ENCODE assay signal across 8 cellular contexts in genomic region chr1:225866061-225866844, GRCh38. TPM values are rescaled to one million over a fixed set of nuclear protein-coding genes. Genes with fewer than 3 reads are reported as not detected.
DNase-seq lines count a peak whose midpoint lies in the region; ATAC-seq, FAIRE-seq and TF ChIP-seq lines count a peak whose summit lies in the region.

No MANE protein-coding gene starts in this region.

- ATAC-seq in GM21423 (IDR thresholded peaks at IDR 0.05; ENCODE audit: unreplicated experiment), result peak; percentile 79
- no peak for ATAC-seq in HG02623 (IDR thresholded peaks at IDR 0.05; ENCODE audit: unreplicated experiment)
- no peak for ATAC-seq in HG03571 (IDR thresholded peaks at IDR 0.05; ENCODE audit: unreplicated experiment)

- no peaks in the 10 kb centered on the region for H3K27me3 Mint-ChIP-seq in activated T-helper 2 cell treated with anti-CD3 and anti-CD28 coated beads, Interferon-gamma antibody, Interleukin-2, Interleukin-4, amounts not matched to agents 10 μg/mL and 5 μg/mL and 100 μg/mL, durations not matched to agents 14 hours and 24 hours and 36 hours (ENCODE audit: low read depth)
- H3K27me3 Mint-ChIP-seq in nephron progenitor cell (ENCODE audit: low read depth, poor library complexity), result no peaks in the 10 kb centered on the region

- intact Hi-C loops in activated T-helper 2 cell treated with anti-CD3 and anti-CD28 coated beads, Interferon-gamma antibody, Interleukin-2, Interleukin-4, amounts not matched to agents 10 μg/mL and 5 μg/mL and 100 μg/mL, durations not matched to agents 14 hours and 24 hours and 36 hours (cut with micrococcal nuclease), result loop anchor here (1.0 to 5.0 kb wide), 3 partner anchors 16 to 46 kb away; partner anchors contain the start of gene TMEM63A

- no peak for TF ChIP-seq CTCF in nephron progenitor cell (IDR thresholded peaks at IDR 0.05)

- DNase-seq in RCC 7860 (ENCODE audit: low spot score) (peak; percentile 44), nephron progenitor cell (no peak), NCI-H1930 (lab: John Stamatoyannopoulos, UW) (no peak), SHP77 treated with DMSO at 0.1 percent for 48 hours (lab: John Stamatoyannopoulos, UW) (no peak)
- DNase-seq in activated T-helper 2 cell treated with anti-CD3 and anti-CD28 coated beads, Interferon-gamma antibody, Interleukin-2, Interleukin-4, amounts not matched to agents 10 μg/mL and 5 μg/mL and 100 μg/mL, durations not matched to agents 14 hours and 24 hours and 36 hours (ENCODE audit: low spot score), result peak; percentile 58

- H3K36me3 Mint-ChIP-seq in activated T-helper 2 cell treated with anti-CD3 and anti-CD28 coated beads, Interferon-gamma antibody, Interleukin-2, Interleukin-4, amounts not matched to agents 10 μg/mL and 5 μg/mL and 100 μg/mL, durations not matched to agents 14 hours and 24 hours and 36 hours (ENCODE audit: low read depth), result peaks cover 60% of the 10 kb centered on the region
- peaks cover 41% of the 10 kb centered on the region for H3K36me3 Mint-ChIP-seq in nephron progenitor cell (ENCODE audit: low read depth)

- no peaks in the 10 kb centered on the region for H3K9me3 Mint-ChIP-seq in activated T-helper 2 cell treated with anti-CD3 and anti-CD28 coated beads, Interferon-gamma antibody, Interleukin-2, Interleukin-4, amounts not matched to agents 10 μg/mL and 5 μg/mL and 100 μg/mL, durations not matched to agents 14 hours and 24 hours and 36 hours
- H3K9me3 Mint-ChIP-seq in nephron progenitor cell, result no peaks in the 10 kb centered on the region

- peak; percentile 12 for FAIRE-seq in RCC 7860 (lab: Jason Lieb, UNC)

- peak overlapping the region; percentile 55 for H3K4me3 Mint-ChIP-seq in activated T-helper 2 cell treated with anti-CD3 and anti-CD28 coated beads, Interferon-gamma antibody, Interleukin-2, Interleukin-4, amounts not matched to agents 10 μg/mL and 5 μg/mL and 100 μg/mL, durations not matched to agents 14 hours and 24 hours and 36 hours (ENCODE audit: low read depth)
- no peak overlapping the region for H3K4me3 Mint-ChIP-seq in nephron progenitor cell

- no peak overlapping the region for H3K27ac Mint-ChIP-seq in activated T-helper 2 cell treated with anti-CD3 and anti-CD28 coated beads, Interferon-gamma antibody, Interleukin-2, Interleukin-4, amounts not matched to agents 10 μg/mL and 5 μg/mL and 100 μg/mL, durations not matched to agents 14 hours and 24 hours and 36 hours
- peak overlapping the region; percentile 91 for H3K27ac Mint-ChIP-seq in nephron progenitor cell

- H3K4me1 Mint-ChIP-seq in activated T-helper 2 cell treated with anti-CD3 and anti-CD28 coated beads, Interferon-gamma antibody, Interleukin-2, Interleukin-4, amounts not matched to agents 10 μg/mL and 5 μg/mL and 100 μg/mL, durations not matched to agents 14 hours and 24 hours and 36 hours (ENCODE audit: low read depth), result peaks cover 26% of the 10 kb centered on the region
- peaks cover 28% of the 10 kb centered on the region for H3K4me1 Mint-ChIP-seq in nephron progenitor cell

RNA-seq across cellular contexts. Expression of gene TMEM63A, which starts 15.9 kb away (rescaled TPM):
- 32.5 and 33.5 TPM in 2 replicates for total RNA-seq in activated T-helper 2 cell treated with anti-CD3 and anti-CD28 coated beads, Interferon-gamma antibody, Interleukin-2, Interleukin-4, amounts not matched to agents 10 μg/mL and 5 μg/mL and 100 μg/mL, durations not matched to agents 14 hours and 24 hours and 36 hours

RNA-seq across cellular contexts. Expression of gene LEFTY1, which starts 22.7 kb away (rescaled TPM):
- not detected in 2 replicates for total RNA-seq in activated T-helper 2 cell treated with anti-CD3 and anti-CD28 coated beads, Interferon-gamma antibody, Interleukin-2, Interleukin-4, amounts not matched to agents 10 μg/mL and 5 μg/mL and 100 μg/mL, durations not matched to agents 14 hours and 24 hours and 36 hours

RNA-seq across cellular contexts. Expression of gene EPHX1, which starts 56.3 kb away (rescaled TPM):
- 2.2 and 2.9 TPM in 2 replicates for total RNA-seq in activated T-helper 2 cell treated with anti-CD3 and anti-CD28 coated beads, Interferon-gamma antibody, Interleukin-2, Interleukin-4, amounts not matched to agents 10 μg/mL and 5 μg/mL and 100 μg/mL, durations not matched to agents 14 hours and 24 hours and 36 hours

RNA-seq across cellular contexts. Expression of gene PYCR2, which starts 57.8 kb away (rescaled TPM):
- 117 and 121 TPM in 2 replicates for total RNA-seq in activated T-helper 2 cell treated with anti-CD3 and anti-CD28 coated beads, Interferon-gamma antibody, Interleukin-2, Interleukin-4, amounts not matched to agents 10 μg/mL and 5 μg/mL and 100 μg/mL, durations not matched to agents 14 hours and 24 hours and 36 hours

Comparison
In these comparisons a context has a peak if more than half of its experiments do, and no peak if none do; other contexts are left out.
1. DNase-seq: peak in RCC 7860 (single experiment) and activated T-helper 2 cell treated with anti-CD3 and anti-CD28 coated beads, Interferon-gamma antibody, Interleukin-2, Interleukin-4, amounts not matched to agents 10 μg/mL and 5 μg/mL and 100 μg/mL, durations not matched to agents 14 hours and 24 hours and 36 hours (single experiment); none in nephron progenitor cell (single experiment), NCI-H1930 (0 of 2) and SHP77 treated with DMSO at 0.1 percent for 48 hours (single experiment).